Comparison of ENCODE assay signal across 21 cellular contexts in genomic region chr6:53496100-53496499, GRCh38.
"Had no signal": no experiment of that assay in that cellular context is flagged by ENCODE, and none has a peak within 500 bp of the region (broad histone marks: within the 10 kb centered on the region; RNA-seq: fewer than 3 reads in every experiment).

No MANE protein-coding gene starts in this region.

- H3K27me3 ChIP-seq: heart left ventricle, ovary had no signal

- H3K9me3 ChIP-seq: heart left ventricle, ovary, upper lobe of right lung had no signal

- H3K4me1 Mint-ChIP-seq: central memory CD8-positive, alpha-beta T cell; stimulated activated naive B cell treated with anti-CD40 and anti-IgM and Interleukin-4, amounts not matched to agents 10 μg/mL and 1 μg/mL and 100 μg/mL, for 72 hours had no signal

- H3K27ac ChIP-seq: neural progenitor cell, ovary, upper lobe of right lung had no signal

- H3K4me3 ChIP-seq: heart left ventricle, lung, neural progenitor cell, ovary, upper lobe of right lung had no signal

- H3K36me3 ChIP-seq: neural progenitor cell, ovary had no signal

- DNase-seq: activated CD4-positive, alpha-beta T cell treated with anti-CD3 and anti-CD28 coated beads, Interleukin-2, amount 10 ng/mL, durations not matched to agents 7 days and 5 days; activated CD4-positive, CD25-positive, alpha-beta regulatory T cell; activated CD8-positive, alpha-beta memory T cell treated with anti-CD3 and anti-CD28 coated beads, Interleukin-2, amount 50 U/mL, for 48 hours; activated gamma-delta T cell; activated T-cell treated with anti-CD3 and anti-CD28 coated beads, Interleukin-2, amount 50 U/mL, for 72 hours; cortex of kidney; effector CD4-positive, alpha-beta T cell; foreskin melanocyte; heart left ventricle; left colon; naive B cell; ovary; stimulated activated CD4-positive, alpha-beta T cell treated with anti-CD3 and anti-CD28 coated beads, Interleukin-12 subunit alpha, Interleukin-12 subunit beta, amount 100 ng/mL, for 4 hours; stimulated activated CD4-positive, alpha-beta T cell treated with anti-CD3 and anti-CD28 coated beads, Interleukin-2, amount 100 ng/mL, for 24 hours; stimulated activated naive B cell treated with anti-CD40 and anti-IgM and Interleukin-4, amounts not matched to agents 10 μg/mL and 1 μg/mL and 100 μg/mL, for 72 hours; upper lobe of right lung had no signal

- ATAC-seq: activated naive CD4-positive, alpha-beta T cell treated with anti-CD3 and anti-CD28 coated beads, Interleukin-2, amount 50 U/mL, for 72 hours; activated T-cell treated with anti-CD3 and anti-CD28 coated beads, Interleukin-2, amount 50 U/mL, for 72 hours; heart left ventricle; left colon; stimulated activated naive B cell treated with anti-CD40 and anti-IgM and Interleukin-4, amounts not matched to agents 10 μg/mL and 1 μg/mL and 100 μg/mL, for 72 hours had no signal

- H3K4me3 Mint-ChIP-seq: activated CD4-positive, alpha-beta T cell treated with anti-CD3 and anti-CD28 coated beads, Interleukin-2, amount 10 ng/mL, durations not matched to agents 7 days and 5 days; activated T-cell treated with anti-CD3 and anti-CD28 coated beads, Interleukin-2, amount 50 U/mL, for 72 hours; central memory CD8-positive, alpha-beta T cell; naive B cell; neural progenitor cell; stimulated activated naive B cell treated with anti-CD40 and anti-IgM and Interleukin-4, amounts not matched to agents 10 μg/mL and 1 μg/mL and 100 μg/mL, for 72 hours had no signal

- H3K36me3 Mint-ChIP-seq: activated naive CD4-positive, alpha-beta T cell treated with anti-CD3 and anti-CD28 coated beads, Interleukin-2, amount 50 U/mL, for 72 hours; naive B cell had no signal

- H3K4me2 ChIP-seq: neural progenitor cell had no signal

- H3K27ac Mint-ChIP-seq: activated CD4-positive, alpha-beta T cell treated with anti-CD3 and anti-CD28 coated beads, Interleukin-2, amount 10 ng/mL, durations not matched to agents 7 days and 5 days; activated naive CD4-positive, alpha-beta T cell treated with anti-CD3 and anti-CD28 coated beads, Interleukin-2, amount 50 U/mL, for 72 hours; activated T-cell treated with anti-CD3 and anti-CD28 coated beads, Interleukin-2, amount 50 U/mL, for 72 hours; naive B cell; neural progenitor cell; stimulated activated naive B cell treated with anti-CD40 and anti-IgM and Interleukin-4, amounts not matched to agents 10 μg/mL and 1 μg/mL and 100 μg/mL, for 72 hours had no signal

- H3K4me1 ChIP-seq: neural progenitor cell, upper lobe of right lung had no signal

- H3K9me3 Mint-ChIP-seq: activated CD4-positive, alpha-beta T cell treated with anti-CD3 and anti-CD28 coated beads, Interleukin-2, amount 10 ng/mL, durations not matched to agents 7 days and 5 days; activated naive CD4-positive, alpha-beta T cell treated with anti-CD3 and anti-CD28 coated beads, Interleukin-2, amount 50 U/mL, for 72 hours; activated T-cell treated with anti-CD3 and anti-CD28 coated beads, Interleukin-2, amount 50 U/mL, for 72 hours; central memory CD8-positive, alpha-beta T cell; naive B cell; neural progenitor cell; stimulated activated naive B cell treated with anti-CD40 and anti-IgM and Interleukin-4, amounts not matched to agents 10 μg/mL and 1 μg/mL and 100 μg/mL, for 72 hours had no signal

- H3K27me3 Mint-ChIP-seq: central memory CD8-positive, alpha-beta T cell had no signal

- FAIRE-seq: endothelial cell of umbilical vein had no signal
